Comparison of ENCODE assay signal across 30 cellular contexts in the genomic region with DNA sequence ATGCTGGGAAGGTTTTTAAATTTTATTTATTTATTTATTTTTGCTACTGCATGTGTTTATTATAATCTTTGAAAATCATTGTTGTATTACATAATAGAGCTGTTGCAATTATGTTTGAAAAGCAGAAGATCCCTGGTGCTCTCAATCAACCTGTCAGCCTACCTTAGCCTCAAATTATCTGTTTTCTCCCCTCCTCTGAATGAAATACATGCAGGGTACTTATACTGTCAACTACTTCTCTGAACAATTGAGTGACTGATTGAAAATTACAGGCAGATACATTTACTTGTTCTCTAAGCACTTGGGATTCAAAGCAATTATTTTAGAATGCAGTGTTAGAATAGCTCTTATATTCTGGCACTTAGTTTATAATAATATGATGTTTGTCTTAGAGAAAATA. TPM values are rescaled to one million over a fixed set of nuclear protein-coding genes. Genes with fewer than 3 reads are reported as not detected.
"Had no signal": no experiment of that assay in that cellular context is flagged by ENCODE, and none has a peak within 500 bp of the region (broad histone marks: within the 10 kb centered on the region; RNA-seq: fewer than 3 reads in every experiment).

No MANE protein-coding gene starts in this region.

- H3K4me3 ChIP-seq: ascending aorta, breast epithelium, cardiac muscle cell, colonic mucosa, esophagus squamous epithelium, gastroesophageal sphincter had no signal

- H3K36me3 Mint-ChIP-seq: activated CD4-positive, alpha-beta memory T cell treated with anti-CD3 and anti-CD28 coated beads for 36 hours; activated naive CD4-positive, alpha-beta T cell treated with anti-CD3 and anti-CD28 coated beads, Interleukin-2, amount 10 ng/mL, durations not matched to agents 7 days and 5 days; activated naive CD8-positive, alpha-beta T cell treated with anti-CD3 and anti-CD28 coated beads, Interleukin-2, amount 10 ng/mL, durations not matched to agents 7 days and 5 days; brain had no signal

- DNase-seq: activated CD4-positive, alpha-beta memory T cell treated with anti-CD3 and anti-CD28 coated beads for 36 hours; activated CD4-positive, alpha-beta T cell treated with anti-CD3 and anti-CD28 coated beads for 36 hours; activated CD4-positive, CD25-positive, alpha-beta regulatory T cell; activated CD4-positive, CD25-positive, alpha-beta regulatory T cell treated with anti-CD3 and anti-CD28 coated beads, Interleukin-2, amount 50 U/mL, for 72 hours; activated CD8-positive, alpha-beta memory T cell treated with anti-CD3 and anti-CD28 coated beads, Interleukin-2, amount 50 U/mL, for 48 hours; activated gamma-delta T cell; activated naive CD4-positive, alpha-beta T cell; activated naive CD4-positive, alpha-beta T cell treated with anti-CD3 and anti-CD28 coated beads, Interleukin-2, amount 10 ng/mL, durations not matched to agents 7 days and 5 days; activated naive CD8-positive, alpha-beta T cell treated with anti-CD3 and anti-CD28 coated beads, Interleukin-2, amount 10 ng/mL, durations not matched to agents 7 days and 5 days; activated T-cell treated with anti-CD3 and anti-CD28 coated beads for 4 hours; activated T-cell treated with anti-CD3 and anti-CD28 coated beads, Interleukin-2, amount 50 U/mL, for 24 hours; activated T-cell treated with anti-CD3 and anti-CD28 coated beads, Interleukin-2, amount 50 U/mL, for 72 hours; central memory CD4-positive, alpha-beta T cell; cerebellar nuclear complex; colonic mucosa; effector CD8-positive, alpha-beta T cell; esophagus squamous epithelium; foreskin melanocyte; T-helper 2 cell had no signal

- H3K4me3 Mint-ChIP-seq: activated CD4-positive, alpha-beta memory T cell treated with anti-CD3 and anti-CD28 coated beads for 36 hours; activated CD4-positive, alpha-beta T cell treated with anti-CD3 and anti-CD28 coated beads for 36 hours; activated CD4-positive, alpha-beta T cell treated with anti-CD3 and anti-CD28 coated beads, Interleukin-2, amount 10 ng/mL, durations not matched to agents 24 days and 14 days; activated naive CD4-positive, alpha-beta T cell treated with anti-CD3 and anti-CD28 coated beads, Interleukin-2, amount 10 ng/mL, durations not matched to agents 7 days and 5 days; activated naive CD8-positive, alpha-beta T cell treated with anti-CD3 and anti-CD28 coated beads, Interleukin-2, amount 10 ng/mL, durations not matched to agents 7 days and 5 days; activated T-cell treated with anti-CD3 and anti-CD28 coated beads, Interleukin-2, amount 50 U/mL, for 24 hours; activated T-cell treated with anti-CD3 and anti-CD28 coated beads, Interleukin-2, amount 50 U/mL, for 72 hours; brain had no signal

- H3K27ac Mint-ChIP-seq: activated CD4-positive, alpha-beta memory T cell treated with anti-CD3 and anti-CD28 coated beads for 36 hours; activated CD4-positive, alpha-beta T cell treated with anti-CD3 and anti-CD28 coated beads for 36 hours; activated CD4-positive, alpha-beta T cell treated with anti-CD3 and anti-CD28 coated beads, Interleukin-2, amount 10 ng/mL, durations not matched to agents 24 days and 14 days; activated naive CD4-positive, alpha-beta T cell treated with anti-CD3 and anti-CD28 coated beads, Interleukin-2, amount 10 ng/mL, durations not matched to agents 7 days and 5 days; activated naive CD4-positive, alpha-beta T cell treated with anti-CD3 and anti-CD28 coated beads, Interleukin-2, amount 50 U/mL, for 72 hours; activated naive CD8-positive, alpha-beta T cell treated with anti-CD3 and anti-CD28 coated beads, Interleukin-2, amount 10 ng/mL, durations not matched to agents 7 days and 5 days; activated T-cell treated with anti-CD3 and anti-CD28 coated beads, Interleukin-2, amount 50 U/mL, for 24 hours; activated T-cell treated with anti-CD3 and anti-CD28 coated beads, Interleukin-2, amount 50 U/mL, for 72 hours; brain had no signal

- H3K36me3 ChIP-seq: ascending aorta, breast epithelium, cardiac muscle cell, colonic mucosa, esophagus squamous epithelium, gastroesophageal sphincter had no signal

- FAIRE-seq: endometrium, endothelial cell of umbilical vein had no signal

- H3K27me3 Mint-ChIP-seq: activated CD4-positive, alpha-beta memory T cell treated with anti-CD3 and anti-CD28 coated beads for 36 hours; activated naive CD4-positive, alpha-beta T cell treated with anti-CD3 and anti-CD28 coated beads, Interleukin-2, amount 10 ng/mL, durations not matched to agents 7 days and 5 days; activated T-cell treated with anti-CD3 and anti-CD28 coated beads, Interleukin-2, amount 50 U/mL, for 24 hours had no signal

- H3K4me1 Mint-ChIP-seq: activated CD4-positive, alpha-beta T cell treated with anti-CD3 and anti-CD28 coated beads for 36 hours; activated CD4-positive, alpha-beta T cell treated with anti-CD3 and anti-CD28 coated beads, Interleukin-2, amount 10 ng/mL, durations not matched to agents 24 days and 14 days; activated naive CD4-positive, alpha-beta T cell treated with anti-CD3 and anti-CD28 coated beads, Interleukin-2, amount 10 ng/mL, durations not matched to agents 7 days and 5 days; activated naive CD8-positive, alpha-beta T cell treated with anti-CD3 and anti-CD28 coated beads, Interleukin-2, amount 10 ng/mL, durations not matched to agents 7 days and 5 days; brain had no signal

- H3K4me1 ChIP-seq: ascending aorta, breast epithelium, colonic mucosa, gastroesophageal sphincter had no signal

- ATAC-seq: activated CD4-positive, alpha-beta T cell treated with anti-CD3 and anti-CD28 coated beads for 36 hours; activated naive CD4-positive, alpha-beta T cell treated with anti-CD3 and anti-CD28 coated beads, Interleukin-2, amount 50 U/mL, for 72 hours; activated T-cell treated with anti-CD3 and anti-CD28 coated beads, Interleukin-2, amount 50 U/mL, for 72 hours; gastroesophageal sphincter had no signal

- H3K27me3 ChIP-seq: ascending aorta, breast epithelium, cardiac muscle cell, colonic mucosa, esophagus squamous epithelium, gastroesophageal sphincter had no signal

- H3K9me3 ChIP-seq: ascending aorta, breast epithelium, colonic mucosa, esophagus squamous epithelium, gastroesophageal sphincter had no signal

- H3K27ac ChIP-seq: ascending aorta, breast epithelium, cardiac muscle cell, colonic mucosa, epithelial cell of prostate, esophagus squamous epithelium, gastroesophageal sphincter had no signal

RNA-seq across cellular contexts. Expression of a gene that starts 8.1 kb away (rescaled TPM):
- total RNA-seq: activated CD4-positive, alpha-beta memory T cell treated with anti-CD3 and anti-CD28 coated beads for 36 hours; activated CD4-positive, alpha-beta T cell treated with anti-CD3 and anti-CD28 coated beads for 36 hours; activated CD4-positive, alpha-beta T cell treated with anti-CD3 and anti-CD28 coated beads, Interleukin-2, amount 10 ng/mL, durations not matched to agents 24 days and 14 days; activated naive CD4-positive, alpha-beta T cell treated with anti-CD3 and anti-CD28 coated beads, Interleukin-2, amount 50 U/mL, for 72 hours; endothelial cell of umbilical vein; T-helper 1 cell treated with Interleukin-12 subunit alpha and Interleukin-12 subunit beta and Interleukin-4 antibody, amounts not matched to agents 30 ng/mL and 1 ng/mL, for 36 hours had no signal
